2 cellular contexts compared by ENCODE assay signal in genomic region chr19:35116085-35116801, GRCh38.
TF ChIP-seq lines count a peak whose summit lies in the region.

No MANE protein-coding gene starts in this region.

TF ChIP-seq in H1, 55 proteins besides CTCF, POLR2A, EP300 and RAD21:
- TF ChIP-seq SP2 (IDR thresholded peaks at IDR 0.05; ENCODE audit: low read length): no peak
- no peak for TF ChIP-seq KDM4A (IDR thresholded peaks at IDR 0.05; ENCODE audit: low read depth, low read length, severe bottlenecking)
- no peak for TF ChIP-seq CEBPB (IDR thresholded peaks at IDR 0.05; ENCODE audit: low read depth, low read length)
- TF ChIP-seq CBX8 (IDR thresholded peaks at IDR 0.05; ENCODE audit: borderline replicate concordance, low read depth, low read length): no peak
- no peak for TF ChIP-seq FOSL1 (IDR thresholded peaks at IDR 0.05; ENCODE audit: insufficient read depth, low read depth, low read length)
- TF ChIP-seq SP1 (IDR thresholded peaks at IDR 0.05; ENCODE audit: low read depth, low read length): no peak
- TF ChIP-seq SIN3A (conservative IDR thresholded peaks at IDR 0.05 in 1 of 2, IDR thresholded peaks at IDR 0.05 in 1 of 2; ENCODE audit: low read depth in 1 of 2, low read length in 2 of 2): no peak

TF ChIP-seq in SK-N-SH treated with all-trans-retinoic acid at 6 μM for 48 hours, 23 proteins besides CTCF, POLR2A, EP300 and RAD21:
- TF ChIP-seq TCF4 (CRISPR knock-in tag; IDR thresholded peaks at IDR 0.05; ENCODE audit: borderline replicate concordance): no peak
- TF ChIP-seq CSRNP3 (CRISPR knock-in tag; IDR thresholded peaks at IDR 0.05): no peak
- no peak for TF ChIP-seq GLIS3 (CRISPR knock-in tag; IDR thresholded peaks at IDR 0.05)
- no peak for TF ChIP-seq POU6F1 (CRISPR knock-in tag; IDR thresholded peaks at IDR 0.05; ENCODE audit: borderline replicate concordance, low read depth)
- TF ChIP-seq ZFP3 (CRISPR knock-in tag; IDR thresholded peaks at IDR 0.05): no peak
- no peak for TF ChIP-seq PATZ1 (CRISPR knock-in tag; IDR thresholded peaks at IDR 0.05; ENCODE audit: borderline replicate concordance)
- TF ChIP-seq CREB5 (CRISPR knock-in tag; IDR thresholded peaks at IDR 0.05; ENCODE audit: low read depth): no peak
- no peak for TF ChIP-seq ARNTL (CRISPR knock-in tag; IDR thresholded peaks at IDR 0.05; ENCODE audit: borderline replicate concordance, low read depth)
- TF ChIP-seq ZC3H10 (CRISPR knock-in tag; IDR thresholded peaks at IDR 0.05): no peak
- TF ChIP-seq OSR1 (CRISPR knock-in tag; IDR thresholded peaks at IDR 0.05): no peak
- no peak for TF ChIP-seq ZNF565 (CRISPR knock-in tag; conservative IDR thresholded peaks at IDR 0.05; ENCODE audit: low read depth)
- TF ChIP-seq ZNF8 (CRISPR knock-in tag; IDR thresholded peaks at IDR 0.05): no peak
- TF ChIP-seq ISL1 (CRISPR knock-in tag; IDR thresholded peaks at IDR 0.05): no peak
